In genomic region chr19:55075366-55075998, GRCh38 we compare ENCODE assay signal across 13 cellular contexts. TPM values are rescaled to one million over a fixed set of nuclear protein-coding genes. Genes with fewer than 3 reads are reported as not detected.
DNase-seq lines count a peak whose midpoint lies in the region; ATAC-seq and TF ChIP-seq lines count a peak whose summit lies in the region.
"Had no signal": no experiment of that assay in that cellular context is flagged by ENCODE, and none has a peak within 500 bp of the region (broad histone marks: within the 10 kb centered on the region; RNA-seq: fewer than 3 reads in every experiment).

Gene EPS8L1 (plus strand): TSS chr19:55075869. CDS start chr19:55076445, 576 bp downstream.

- no peaks in the 10 kb centered on the region for H3K36me3 ChIP-seq in heart right ventricle
- H3K36me3 ChIP-seq: HAP-1 had no signal

- H3K27ac ChIP-seq in heart right ventricle: no peak within 1 kb of the TSS

- H3K4me3 Mint-ChIP-seq in progenitor cell of endocrine pancreas (ENCODE audit: low read depth) (peak within 1 kb of the TSS; percentile 59), HFFc6 (no peak within 1 kb of the TSS)
- H3K4me3 Mint-ChIP-seq: activated T-cell treated with anti-CD3 and anti-CD28 coated beads, Interleukin-2, amount 50 U/mL, for 24 hours; central memory CD8-positive, alpha-beta T cell; T-cell had no signal

- H3K27ac Mint-ChIP-seq in progenitor cell of endocrine pancreas (peak within 1 kb of the TSS; percentile 29), HFFc6 (no peak within 1 kb of the TSS)
- H3K27ac Mint-ChIP-seq: activated T-cell treated with anti-CD3 and anti-CD28 coated beads, Interleukin-2, amount 50 U/mL, for 24 hours had no signal

- intact Hi-C loops in heart right ventricle (cut with DNase I): no loop called here

- no peaks in the 10 kb centered on the region for H3K36me3 Mint-ChIP-seq in progenitor cell of endocrine pancreas (ENCODE audit: insufficient read depth)
- H3K36me3 Mint-ChIP-seq in HFFc6 (ENCODE audit: low read depth): peaks cover 4% of the 10 kb centered on the region; the same call in 1 of the 2 replicates
- H3K36me3 Mint-ChIP-seq: T-cell had no signal

- H3K4me1 Mint-ChIP-seq in progenitor cell of endocrine pancreas (ENCODE audit: low read depth) (peaks cover 7% of the 10 kb centered on the region), HFFc6 (ENCODE audit: low read depth) (peaks cover 13% of the 10 kb centered on the region)

- H3K4me1 ChIP-seq in heart right ventricle: peaks cover 0 to 8% (median 6%) of the 10 kb centered on the region in 9 donors

- no peak within 1 kb of the TSS for H3K4me3 ChIP-seq in heart right ventricle
- H3K4me3 ChIP-seq: HAP-1 had no signal

- H3K27me3 Mint-ChIP-seq in progenitor cell of endocrine pancreas (peaks cover 61% of the 10 kb centered on the region), HFFc6 (ENCODE audit: insufficient read depth) (peaks cover 15% of the 10 kb centered on the region)

- DNase-seq in HT-29 (ENCODE audit: low spot score) (peak; percentile 98), SKM-1 (lab: John Stamatoyannopoulos, UW; ENCODE audit: unreplicated experiment) (peak; percentile 36), iPS-NIHi7 (ENCODE audit: extremely low spot score) (peak; percentile 78), progenitor cell of endocrine pancreas (ENCODE audit: low spot score, unreplicated experiment) (peak; percentile 64), heart right ventricle (no peak), activated T-cell treated with anti-CD3 and anti-CD28 coated beads for 4 hours (no peak), HFFc6 (no peak)
- DNase-seq: activated T-cell treated with anti-CD3 and anti-CD28 coated beads, Interleukin-2, amount 50 U/mL, for 24 hours; DMS 273 treated with DMSO at 0.1 percent for 48 hours; T-cell had no signal

- ATAC-seq in GM18909 (IDR thresholded peaks at IDR 0.05; ENCODE audit: poor library complexity, unreplicated experiment) (no peak), heart right ventricle (no peak)
- ATAC-seq: T-cell had no signal

- WGBS in heart right ventricle, 2 donors: 33 to 37% methylated on average over 18 of the region's 18 CpGs

- peaks cover 0 to 5% (median 0%) of the 10 kb centered on the region in 11 donors for H3K9me3 ChIP-seq in heart right ventricle
- H3K9me3 ChIP-seq: HAP-1 had no signal

- H3K9me3 Mint-ChIP-seq in progenitor cell of endocrine pancreas (ENCODE audit: low read depth) (no peaks in the 10 kb centered on the region), HFFc6 (peaks cover 4% of the 10 kb centered on the region)

- peaks cover 15 to 70% (median 50%) of the 10 kb centered on the region in 7 donors for H3K27me3 ChIP-seq in heart right ventricle

- TF ChIP-seq CTCF in progenitor cell of endocrine pancreas (IDR thresholded peaks at IDR 0.05; ENCODE audit: unreplicated experiment) (no peak), heart right ventricle (IDR thresholded peaks at IDR 0.05) (no peak), HFFc6 (IDR thresholded peaks at IDR 0.05) (no peak)

RNA-seq across cellular contexts. Expression of gene EPS8L1, which starts in this region (rescaled TPM):
- 543 and 612 TPM in 2 replicates for total RNA-seq in HT-29 (2014; rRNA removed; shearing (Covaris generic))
- total RNA-seq in progenitor cell of endocrine pancreas (14.4 and 21.5 TPM in 2 replicates), heart right ventricle (1 to 10 TPM in 5 of 10 donors, under 1 TPM in 4, not detected in 1; 0.53 to 2.7 (median 1.1) TPM)
- polyA plus RNA-seq in heart right ventricle: 1 to 10 TPM; 3.7 to 7.9 TPM
- under 1 TPM in 5 of 6 experiments, not detected in 1; 0.55 to 0.94 (median 0.64) TPM for total RNA-seq in HFFc6 (2021; fragmentation: NEBNext Ultra II Directional; extraction: Animal tissue kit (Norgen Biotek cat#: 25700))

Comparison
In these comparisons a context has a peak if more than half of its experiments do, and no peak if none do; other contexts are left out.
1. RNA of gene EPS8L1 (total RNA-seq): 543 to 612 TPM in HT-29; 14.4 to 21.5 TPM in progenitor cell of endocrine pancreas, 0.53 to 2.7 TPM in heart right ventricle and 0.55 to 0.94 TPM in HFFc6; every median in the first group is over 10 times any median in the second.
2. DNase-seq: peak in HT-29 (single experiment), SKM-1 (single experiment), iPS-NIHi7 (single experiment) and progenitor cell of endocrine pancreas (single experiment); none in heart right ventricle (0 of 2), activated T-cell treated with anti-CD3 and anti-CD28 coated beads for 4 hours (single experiment) and HFFc6 (single experiment).